16 cellular contexts compared by ENCODE assay signal in the genomic region with DNA sequence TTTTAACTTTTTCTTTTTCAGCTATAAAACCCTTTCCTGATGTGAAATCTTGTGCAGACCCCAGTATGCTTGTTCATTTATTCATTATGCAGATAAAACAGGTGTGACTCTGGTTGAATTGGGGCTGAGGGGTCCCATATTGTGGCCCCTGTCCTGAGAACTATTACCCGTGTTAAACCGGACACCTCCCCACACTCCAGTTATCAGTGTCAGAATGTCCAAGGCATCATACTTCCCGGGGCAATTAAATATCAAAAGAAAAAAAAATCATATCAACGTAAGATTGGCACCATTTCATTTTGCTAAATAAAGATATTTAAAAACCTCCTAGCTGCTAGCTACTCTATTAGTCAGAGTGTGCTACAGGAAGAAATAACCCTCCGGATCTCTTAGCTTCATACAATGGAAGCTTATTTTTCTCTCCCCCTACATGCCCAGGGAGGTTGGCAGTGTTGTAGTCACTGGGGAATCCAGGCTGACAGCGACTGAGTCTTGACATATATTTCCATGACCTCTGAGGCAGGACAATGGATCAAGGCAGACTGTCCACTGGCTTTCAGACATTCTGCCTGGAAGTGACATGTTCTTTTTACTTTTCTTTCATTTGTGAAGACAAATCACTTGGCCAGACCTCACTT.
DNase-seq lines count a peak whose midpoint lies in the region; ATAC-seq and TF ChIP-seq lines count a peak whose summit lies in the region.
"Had no signal": no experiment of that assay in that cellular context is flagged by ENCODE, and none has a peak within 500 bp of the region (broad histone marks: within the 10 kb centered on the region; RNA-seq: fewer than 3 reads in every experiment).

No MANE protein-coding gene starts in this region.

- H3K27ac ChIP-seq in tibial artery: no peak overlapping the region
- H3K27ac ChIP-seq: BLaER1 treated with 17β-estradiol and CSF1 and Interleukin-3, amounts not matched to agents 10 nM and 100 nM had no signal

- no peaks in the 10 kb centered on the region for H3K9me3 ChIP-seq in tibial artery
- H3K9me3 ChIP-seq: BLaER1 treated with 17β-estradiol and CSF1 and Interleukin-3, amounts not matched to agents 10 nM and 100 nM; HAP-1 had no signal

- no peaks in the 10 kb centered on the region for H3K4me1 ChIP-seq in tibial artery
- H3K4me1 ChIP-seq: HAP-1 had no signal

- ATAC-seq in Right ventricle myocardium superior (ENCODE audit: poor library complexity): peak; percentile 49
- ATAC-seq in Right ventricle myocardium inferior: no peak
- peak; percentile 33 for ATAC-seq in left ventricle myocardium superior
- ATAC-seq: GM12878 had no signal

- H3K4me3 ChIP-seq in tibial artery: no peak overlapping the region
- H3K4me3 ChIP-seq: BLaER1 treated with 17β-estradiol and CSF1 and Interleukin-3, amounts not matched to agents 10 nM and 100 nM; GM12878; HAP-1 had no signal

- TF ChIP-seq CTCF in tibial artery (IDR thresholded peaks at IDR 0.05): no peak

- DNase-seq in Right ventricle myocardium superior: no peak
- DNase-seq in Right ventricle myocardium inferior (ENCODE audit: missing footprints): no peak
- DNase-seq in dermis blood vessel endothelial cell: peak; percentile 79
- DNase-seq in left ventricle myocardium superior: no peak
- peak; percentile 20 for DNase-seq in pulmonary artery endothelial cell (ENCODE audit: low read depth, low spot score)
- no peak for DNase-seq in NCI-H2107 treated with DMSO at 0.1 percent for 48 hours (lab: John Stamatoyannopoulos, UW; ENCODE audit: unreplicated experiment)
- no peak for DNase-seq in cortex of kidney (lab: John Stamatoyannopoulos, UW)
- no peak for DNase-seq in tibial artery
- DNase-seq: ACHN; Calu3; CD4-positive, CD25-positive, alpha-beta regulatory T cell; DMS79; GOT3 had no signal

- H3K36me3 ChIP-seq in tibial artery: no peaks in the 10 kb centered on the region
- H3K36me3 ChIP-seq: BLaER1 treated with 17β-estradiol and CSF1 and Interleukin-3, amounts not matched to agents 10 nM and 100 nM; HAP-1 had no signal

- intact Hi-C loops in Right ventricle myocardium superior (cut with DNase I) (no loop called here), Right ventricle myocardium inferior (cut with DNase I) (no loop called here), left ventricle myocardium superior (cut with micrococcal nuclease) (no loop called here), tibial artery (cut with DNase I; ENCODE audit: low total_unique reads) (no loop called here)

- H3K27me3 ChIP-seq in tibial artery: no peaks in the 10 kb centered on the region
- H3K27me3 ChIP-seq: BLaER1 treated with 17β-estradiol and CSF1 and Interleukin-3, amounts not matched to agents 10 nM and 100 nM had no signal

Comparison
In these comparisons a context has a peak if more than half of its experiments do, and no peak if none do; other contexts are left out.
1. DNase-seq: peak in dermis blood vessel endothelial cell (single experiment) and pulmonary artery endothelial cell (single experiment); none in Right ventricle myocardium superior (single experiment), Right ventricle myocardium inferior (single experiment), left ventricle myocardium superior (single experiment), NCI-H2107 treated with DMSO at 0.1 percent for 48 hours (single experiment), cortex of kidney (single experiment) and tibial artery (0 of 2).